ENCODE assay signal across 8 cellular contexts in the genomic region with DNA sequence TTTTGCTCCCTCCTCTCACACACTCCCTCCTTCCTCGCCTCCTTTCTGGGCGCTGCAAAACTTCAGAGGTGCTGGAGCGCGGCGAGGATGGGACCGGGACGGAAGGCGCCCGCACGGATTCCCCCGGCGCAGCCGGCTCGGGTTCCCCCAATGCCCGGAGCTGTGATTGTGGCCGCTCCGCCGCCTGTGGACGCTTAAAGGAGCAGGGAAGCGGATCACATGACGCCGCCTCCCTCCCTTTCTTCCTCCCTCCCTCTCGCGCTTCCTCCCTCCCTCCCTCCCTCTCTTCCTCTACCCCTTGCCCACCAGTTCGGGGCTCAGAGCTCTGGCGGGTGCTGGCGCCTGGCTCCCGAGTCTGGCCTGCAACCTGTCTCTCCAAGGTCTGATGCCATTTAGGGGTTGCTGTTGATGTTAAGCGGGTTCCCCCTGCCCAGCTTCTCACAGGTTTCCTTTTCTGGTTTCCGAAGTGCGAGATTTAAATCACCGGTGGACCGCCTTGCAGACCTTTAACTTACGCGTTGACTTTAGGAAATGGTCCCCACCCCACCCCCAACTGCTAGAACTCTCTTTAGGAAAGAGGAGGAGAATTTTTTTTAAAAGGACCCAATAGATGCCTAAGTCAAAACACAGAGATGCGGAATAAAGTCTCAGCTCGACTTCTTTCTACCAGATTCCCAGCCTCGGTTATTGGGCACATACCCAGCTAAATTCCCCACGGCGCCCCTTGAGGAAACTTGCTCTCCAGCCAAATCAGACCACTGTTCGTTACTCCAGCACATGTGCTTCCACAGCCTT. TPM values are rescaled to one million over a fixed set of nuclear protein-coding genes. Genes with fewer than 3 reads are reported as not detected.
DNase-seq lines count a peak whose midpoint lies in the region; ATAC-seq, FAIRE-seq and TF ChIP-seq lines count a peak whose summit lies in the region.

Gene WLS (minus strand): TSS at position 170 of the 795 bp plus-strand sequence. CDS start 224 bp downstream, outside the sequence.

- H3K27ac ChIP-seq in effector memory CD4-positive, alpha-beta T cell (ENCODE audit: insufficient read depth, low read length, poor library complexity, severe bottlenecking) = no peak within 1 kb of the TSS

- H3K4me3 Mint-ChIP-seq in progenitor cell of endocrine pancreas (ENCODE audit: low read depth) = peak within 1 kb of the TSS; percentile 91

- no peaks in the 10 kb centered on the region for H3K9me3 Mint-ChIP-seq in progenitor cell of endocrine pancreas (ENCODE audit: low read depth)

- ATAC-seq in GM21526 (IDR thresholded peaks at IDR 0.05; ENCODE audit: low FRiP score, unreplicated experiment) (no peak), GM21367 (IDR thresholded peaks at IDR 0.05; ENCODE audit: unreplicated experiment) (no peak)

- H3K27me3 ChIP-seq in effector memory CD4-positive, alpha-beta T cell (replicated peaks; ENCODE audit: control insufficient read depth, insufficient read depth, low read length, poor library complexity, severe bottlenecking) = no peaks in the 10 kb centered on the region

- peak; percentile 33 for TF ChIP-seq CTCF in progenitor cell of endocrine pancreas (IDR thresholded peaks at IDR 0.05; ENCODE audit: unreplicated experiment)

- no peaks in the 10 kb centered on the region for H3K36me3 Mint-ChIP-seq in progenitor cell of endocrine pancreas (ENCODE audit: insufficient read depth)

- FAIRE-seq in G401.6 (lab: Jason Lieb, UNC) = peak; percentile 85

- no peaks in the 10 kb centered on the region for H3K9me3 ChIP-seq in effector memory CD4-positive, alpha-beta T cell (ENCODE audit: control insufficient read depth, low read length)

- peaks cover 19% of the 10 kb centered on the region for H3K4me1 Mint-ChIP-seq in progenitor cell of endocrine pancreas (ENCODE audit: low read depth)

- H3K4me3 ChIP-seq in effector memory CD4-positive, alpha-beta T cell (ENCODE audit: insufficient read depth, low read depth, low read length, poor library complexity, severe bottlenecking) = no peak within 1 kb of the TSS

- no peaks in the 10 kb centered on the region for H3K4me1 ChIP-seq in effector memory CD4-positive, alpha-beta T cell (ENCODE audit: control insufficient read depth, insufficient read depth, low read length, poor library complexity, severe bottlenecking)

- H3K27ac Mint-ChIP-seq in progenitor cell of endocrine pancreas = peak within 1 kb of the TSS; percentile 94

- peak; percentile 78 to 79 for DNase-seq in NCI-H2081 (lab: John Stamatoyannopoulos, UW)
- DNase-seq in astrocyte of the hippocampus (ENCODE audit: low read depth, low spot score) = peak; percentile 87
- peak; percentile 78 for DNase-seq in hepatic stellate cell (ENCODE audit: low spot score)
- DNase-seq in progenitor cell of endocrine pancreas (ENCODE audit: low spot score, unreplicated experiment) = peak; percentile 59
- no peak for DNase-seq in effector memory CD4-positive, alpha-beta T cell

- no peaks in the 10 kb centered on the region for H3K36me3 ChIP-seq in effector memory CD4-positive, alpha-beta T cell (ENCODE audit: control insufficient read depth, insufficient read depth, low read length)

- peaks cover 10% of the 10 kb centered on the region for H3K27me3 Mint-ChIP-seq in progenitor cell of endocrine pancreas

RNA-seq across cellular contexts. Expression of gene WLS, which starts in this region (rescaled TPM):
- 123 and 140 TPM in 2 replicates for total RNA-seq in progenitor cell of endocrine pancreas

Comparison
In these comparisons a context has a peak if more than half of its experiments do, and no peak if none do; other contexts are left out.
1. DNase-seq: peak in NCI-H2081 (2 of 2), astrocyte of the hippocampus (single experiment), hepatic stellate cell (single experiment) and progenitor cell of endocrine pancreas (single experiment); none in effector memory CD4-positive, alpha-beta T cell (0 of 3).